In genomic region chr19:47134533-47134932, GRCh38 we compare ENCODE assay signal across 14 cellular contexts. TPM values are rescaled to one million over a fixed set of nuclear protein-coding genes. Genes with fewer than 3 reads are reported as not detected.
DNase-seq lines count a peak whose midpoint lies in the region; FAIRE-seq and TF ChIP-seq lines count a peak whose summit lies in the region.
"Had no signal": no experiment of that assay in that cellular context is flagged by ENCODE, and none has a peak within 500 bp of the region (broad histone marks: within the 10 kb centered on the region; RNA-seq: fewer than 3 reads in every experiment).

No MANE protein-coding gene starts in this region.

- H3K4me1 Mint-ChIP-seq in activated T-cell treated with anti-CD3 and anti-CD28 coated beads, Interleukin-2, amount 50 U/mL, for 24 hours (ENCODE audit: low read depth), result peaks cover 61% of the 10 kb centered on the region
- peaks cover 25% of the 10 kb centered on the region for H3K4me1 Mint-ChIP-seq in endodermal cell
- H3K4me1 Mint-ChIP-seq in progenitor cell of endocrine pancreas (ENCODE audit: low read depth), result peaks cover 38% of the 10 kb centered on the region

- H3K9me2 ChIP-seq in OCI-LY7 (ENCODE audit: insufficient read depth, low read length), result no peaks in the 10 kb centered on the region

- WGBS in endodermal cell (ENCODE audit: insufficient coverage in 1 of 2, insufficient read length in 1 of 2), 2 experiments, result 83 to 100% methylated on average over 2 of the region's 2 CpGs

- TF ChIP-seq CTCF in OCI-LY7 (conservative IDR thresholded peaks at IDR 0.05; ENCODE audit: low read length) (no peak), endodermal cell (conservative IDR thresholded peaks at IDR 0.05) (no peak), progenitor cell of endocrine pancreas (IDR thresholded peaks at IDR 0.05; ENCODE audit: unreplicated experiment) (no peak), kidney (IDR thresholded peaks at IDR 0.05; ENCODE audit: borderline replicate concordance, extremely low read depth, insufficient read depth) (no peak)

- H3K4me1 ChIP-seq in OCI-LY7 (ENCODE audit: insufficient read depth, low read length, poor library complexity, severe bottlenecking), result peaks cover 35% of the 10 kb centered on the region
- H3K4me1 ChIP-seq in endodermal cell (ENCODE audit: control insufficient read depth, insufficient read depth, low read length), result no peaks in the 10 kb centered on the region
- no peaks in the 10 kb centered on the region for H3K4me1 ChIP-seq in kidney (ENCODE audit: control insufficient read depth in 1 of 2, insufficient read depth in 1 of 2, low read depth in 1 of 2, low read length in 2 of 2)

- H3K27me3 ChIP-seq in endodermal cell (ENCODE audit: control insufficient read depth, insufficient read depth, low read length, poor library complexity, severe bottlenecking), result no peaks in the 10 kb centered on the region
- H3K27me3 ChIP-seq: dorsolateral prefrontal cortex had no signal

- BruUV-seq in OCI-LY7 (replicated peaks; lab: Mats Ljungman, UMichigan), result no TSS peak

- H3K4me2 ChIP-seq in OCI-LY7 (ENCODE audit: low read length), result peak overlapping the region; percentile 11; the same call in 1 of the 2 replicates

- H3K27ac ChIP-seq in OCI-LY7 (ENCODE audit: low read depth, low read length, poor library complexity, severe bottlenecking), result no peak overlapping the region
- no peak overlapping the region for H3K27ac ChIP-seq in endodermal cell (ENCODE audit: low read depth, low read length)
- H3K27ac ChIP-seq in kidney (ENCODE audit: low read depth in 2 of 2, low read length in 2 of 2), result no peak overlapping the region
- H3K27ac ChIP-seq: dorsolateral prefrontal cortex had no signal

- peak overlapping the region; percentile 99 for H3K4me3 Mint-ChIP-seq in activated T-cell treated with anti-CD3 and anti-CD28 coated beads, Interleukin-2, amount 50 U/mL, for 24 hours
- H3K4me3 Mint-ChIP-seq in endodermal cell (peak overlapping the region; percentile 100), progenitor cell of endocrine pancreas (ENCODE audit: low read depth) (peak overlapping the region; percentile 100)

- H3K4me3 ChIP-seq in OCI-LY7 (ENCODE audit: low read depth, low read length, poor library complexity, severe bottlenecking), result peak overlapping the region; percentile 7
- H3K4me3 ChIP-seq in endodermal cell (ENCODE audit: low read length), result peak overlapping the region; percentile 95
- no peak overlapping the region for H3K4me3 ChIP-seq in kidney (ENCODE audit: low read length in 2 of 2)
- H3K4me3 ChIP-seq: dorsolateral prefrontal cortex had no signal

- no peak overlapping the region for H2AFZ ChIP-seq in OCI-LY7 (ENCODE audit: low read length)

- H3K36me3 Mint-ChIP-seq in activated T-cell treated with anti-CD3 and anti-CD28 coated beads, Interleukin-2, amount 50 U/mL, for 24 hours (ENCODE audit: low read depth), result peaks cover 85% of the 10 kb centered on the region
- peaks cover 59% of the 10 kb centered on the region for H3K36me3 Mint-ChIP-seq in endodermal cell (ENCODE audit: low read depth)
- peaks cover 32% of the 10 kb centered on the region for H3K36me3 Mint-ChIP-seq in progenitor cell of endocrine pancreas (ENCODE audit: insufficient read depth)

- no peak for DNase-seq in activated T-cell treated with anti-CD3 and anti-CD28 coated beads, Interleukin-2, amount 50 U/mL, for 24 hours
- DNase-seq in activated T-cell treated with anti-CD3 and anti-CD28 coated beads, Interleukin-2, amount 50 U/mL, for 1 hour, result no peak
- DNase-seq in OCI-LY7 (ENCODE audit: low spot score) (no peak), endodermal cell (no peak), progenitor cell of endocrine pancreas (ENCODE audit: low spot score, unreplicated experiment) (no peak), kidney (no peak), NCI-H1092 treated with DMSO at 0.1 percent for 48 hours (lab: John Stamatoyannopoulos, UW) (no peak)
- no peak for DNase-seq in activated CD8-positive, alpha-beta memory T cell treated with anti-CD3 and anti-CD28 coated beads for 24 hours
- DNase-seq: activated CD4-positive, CD25-positive, alpha-beta regulatory T cell treated with anti-CD3 and anti-CD28 coated beads, Interleukin-2, amount 50 U/mL, for 72 hours; activated gamma-delta T cell; dorsolateral prefrontal cortex; head of caudate nucleus; NCI-H446 treated with DMSO at 0.1 percent for 48 hours; retina had no signal

- H3K36me3 ChIP-seq in OCI-LY7 (ENCODE audit: insufficient read depth, low read length) (peaks cover 80% of the 10 kb centered on the region), endodermal cell (ENCODE audit: control insufficient read depth, insufficient read depth, low read length) (peaks cover 56% of the 10 kb centered on the region), kidney (ENCODE audit: control insufficient read depth in 1 of 2, insufficient read depth in 2 of 2, low read length in 2 of 2) (no peaks in the 10 kb centered on the region)

- H3K9me3 Mint-ChIP-seq in activated T-cell treated with anti-CD3 and anti-CD28 coated beads, Interleukin-2, amount 50 U/mL, for 24 hours, result peaks cover 3% of the 10 kb centered on the region
- H3K9me3 Mint-ChIP-seq in endodermal cell (peaks cover 4% of the 10 kb centered on the region), progenitor cell of endocrine pancreas (ENCODE audit: low read depth) (peaks cover 4% of the 10 kb centered on the region)

- CTCF ChIA-PET in OCI-LY7 (lab: Charles Lee; ENCODE audit: unreplicated experiment), result no interaction called here

- H4K20me1 ChIP-seq in OCI-LY7 (ENCODE audit: insufficient read depth, low read length), result peaks cover 22% of the 10 kb centered on the region

- H3K9ac ChIP-seq in endodermal cell (ENCODE audit: extremely low read depth, low read length, poor library complexity, severe bottlenecking) (peak overlapping the region; percentile 53), kidney (ENCODE audit: low read length in 2 of 2) (no peak overlapping the region)

- H3K9me3 ChIP-seq in OCI-LY7 (ENCODE audit: low read length) (no peaks in the 10 kb centered on the region), endodermal cell (ENCODE audit: control insufficient read depth, low read length) (peaks cover 5% of the 10 kb centered on the region), kidney (ENCODE audit: control insufficient read depth in 1 of 2, low read length in 2 of 2) (no peaks in the 10 kb centered on the region)

- POLR2A ChIA-PET in OCI-LY7 (lab: Charles Lee), result no interaction called here

- no peak for FAIRE-seq in kidney (lab: Jason Lieb, UNC)

- intact Hi-C loops in OCI-LY7 (cut with micrococcal nuclease; ENCODE audit: unreplicated experiment) (no loop called here), kidney (cut with DNase I) (no loop called here)

- no peaks in the 10 kb centered on the region for H3K27me3 Mint-ChIP-seq in activated T-cell treated with anti-CD3 and anti-CD28 coated beads, Interleukin-2, amount 50 U/mL, for 24 hours
- H3K27me3 Mint-ChIP-seq in endodermal cell (ENCODE audit: insufficient read depth) (no peaks in the 10 kb centered on the region), progenitor cell of endocrine pancreas (no peaks in the 10 kb centered on the region)

- H3K27ac Mint-ChIP-seq in activated T-cell treated with anti-CD3 and anti-CD28 coated beads, Interleukin-2, amount 50 U/mL, for 24 hours, result peak overlapping the region; percentile 50
- H3K27ac Mint-ChIP-seq in endodermal cell (peak overlapping the region; percentile 41), progenitor cell of endocrine pancreas (peak overlapping the region; percentile 90)

- H3K79me2 ChIP-seq in OCI-LY7 (ENCODE audit: insufficient read depth, low read depth, low read length), result peaks cover 88% of the 10 kb centered on the region

RNA-seq across cellular contexts. Expression of gene SAE1, which starts 3.9 kb away (rescaled TPM):
- total RNA-seq in OCI-LY7 (2014; rRNA removed; shearing (Covaris generic)), result 165 and 185 TPM in 2 replicates
- 144 and 150 TPM in 2 replicates for total RNA-seq in OCI-LY7 (2022)
- 100 to 1,000 TPM; 187 to 240 TPM for total RNA-seq in endodermal cell
- 185 TPM for polyA plus RNA-seq in endodermal cell (2013, experiment 1 of 2)
- polyA plus RNA-seq in endodermal cell (2013, experiment 2 of 2), result 176 TPM
- 172 and 173 TPM in 2 replicates for total RNA-seq in progenitor cell of endocrine pancreas
- 49.4 TPM for total RNA-seq in kidney
- polyA plus RNA-seq in kidney (ENCODE audit: insufficient read depth, low read depth, low replicate concordance), result 39.5 TPM

RNA-seq across cellular contexts. Expression of gene ZC3H4, which starts 21.0 kb away (rescaled TPM):
- total RNA-seq in OCI-LY7 (2014; rRNA removed; shearing (Covaris generic)), result 16.6 and 23.0 TPM in 2 replicates
- 76.8 and 80.9 TPM in 2 replicates for total RNA-seq in OCI-LY7 (2022)
- total RNA-seq in endodermal cell, result 10 to 100 TPM; 64.9 to 82.5 TPM
- polyA plus RNA-seq in endodermal cell (2013, experiment 1 of 2), result 23.7 TPM
- 23.5 TPM for polyA plus RNA-seq in endodermal cell (2013, experiment 2 of 2)
- 90.6 and 94.7 TPM in 2 replicates for total RNA-seq in progenitor cell of endocrine pancreas
- 55.2 TPM for total RNA-seq in kidney
- 5.7 TPM for polyA plus RNA-seq in kidney (ENCODE audit: insufficient read depth, low read depth, low replicate concordance)

Comparison
In these comparisons a context has a peak if more than half of its experiments do, and no peak if none do; other contexts are left out.
1. H3K4me3 ChIP-seq: peak in OCI-LY7 (single experiment) and endodermal cell (single experiment); none in kidney (0 of 2).
2. Peak in every context shown above with its lines, with median percentiles within 50 percentile points of each other: H3K27ac Mint-ChIP-seq and H3K4me3 Mint-ChIP-seq.